11 cellular contexts compared by ENCODE assay signal in genomic region chr1:209879539-209879938, GRCh38. TPM values are rescaled to one million over a fixed set of nuclear protein-coding genes. Genes with fewer than 3 reads are reported as not detected.
DNase-seq lines count a peak whose midpoint lies in the region; ATAC-seq and TF ChIP-seq lines count a peak whose summit lies in the region.
"Had no signal": no experiment of that assay in that cellular context is flagged by ENCODE, and none has a peak within 500 bp of the region (broad histone marks: within the 10 kb centered on the region; RNA-seq: fewer than 3 reads in every experiment).

No MANE protein-coding gene starts in this region.

- DNase-seq in HFFc6: no peak
- peak; percentile 23 for DNase-seq in NCI-H345 treated with DMSO at 0.1 percent for 48 hours (lab: John Stamatoyannopoulos, UW; ENCODE audit: unreplicated experiment)
- DNase-seq in dermis blood vessel endothelial cell: peak; percentile 83
- peak; percentile 92 for DNase-seq in pons (ENCODE audit: low spot score)
- no peak for DNase-seq in mucosa of gallbladder (ENCODE audit: low spot score)
- DNase-seq in LoVo (ENCODE audit: low spot score): no peak
- DNase-seq: GF-D8, midbrain had no signal

- peaks cover 2% of the 10 kb centered on the region; the same call in 1 of the 2 replicates for H3K27me3 Mint-ChIP-seq in HFFc6 (ENCODE audit: insufficient read depth)

- H3K4me1 Mint-ChIP-seq in HFFc6 (ENCODE audit: low read depth): peaks cover 94% of the 10 kb centered on the region

- peak overlapping the region; percentile 19; the same call in 1 of the 2 replicates for H3K27ac Mint-ChIP-seq in HFFc6

- H3K36me3 Mint-ChIP-seq in HFFc6 (ENCODE audit: low read depth): no peaks in the 10 kb centered on the region

- H3K4me3 Mint-ChIP-seq in HFFc6: peak overlapping the region; percentile 20; the same call in 1 of the 2 replicates

- ATAC-seq in HG02623 (IDR thresholded peaks at IDR 0.05; ENCODE audit: unreplicated experiment): no peak
- ATAC-seq in HG03439 (IDR thresholded peaks at IDR 0.05; ENCODE audit: unreplicated experiment): no peak
- ATAC-seq: activated CD4-positive, CD25-positive, alpha-beta regulatory T cell treated with anti-CD3 and anti-CD28 coated beads, Interleukin-2, amount 50 U/mL, for 24 hours had no signal

- TF ChIP-seq CTCF in HFFc6 (IDR thresholded peaks at IDR 0.05): peak; percentile 13; the same call in 1 of the 2 replicates

- H3K9me3 Mint-ChIP-seq in HFFc6: no peaks in the 10 kb centered on the region

RNA-seq across cellular contexts. Expression of gene UTP25, which starts 51.8 kb away (rescaled TPM):
- 10 to 100 TPM in 4 of 6 experiments, 1 to 10 TPM in 2; 9.0 to 18.5 (median 16.2) TPM for total RNA-seq in HFFc6 (2021; fragmentation: NEBNext Ultra II Directional; extraction: Animal tissue kit (Norgen Biotek cat#: 25700))
- total RNA-seq in dermis blood vessel endothelial cell: 6.9 and 8.2 TPM in 2 replicates
- 5.0 TPM for total RNA-seq in mucosa of gallbladder

RNA-seq across cellular contexts. Expression of gene SYT14, which starts 58.5 kb away (rescaled TPM):
- 10 to 100 TPM in 1 of 6 experiments, 1 to 10 TPM in 5; 7.6 to 10.6 (median 8.5) TPM for total RNA-seq in HFFc6 (2021; fragmentation: NEBNext Ultra II Directional; extraction: Animal tissue kit (Norgen Biotek cat#: 25700))
- total RNA-seq in dermis blood vessel endothelial cell (0.09 and 0.17 TPM in 2 replicates), mucosa of gallbladder (0.06 TPM)

Comparison
In these comparisons a context has a peak if more than half of its experiments do, and no peak if none do; other contexts are left out.
1. DNase-seq: peak in NCI-H345 treated with DMSO at 0.1 percent for 48 hours (single experiment), dermis blood vessel endothelial cell (single experiment) and pons (single experiment); none in HFFc6 (single experiment), mucosa of gallbladder (single experiment) and LoVo (single experiment).